ENCODE assay signal across 2 cellular contexts in the genomic region with DNA sequence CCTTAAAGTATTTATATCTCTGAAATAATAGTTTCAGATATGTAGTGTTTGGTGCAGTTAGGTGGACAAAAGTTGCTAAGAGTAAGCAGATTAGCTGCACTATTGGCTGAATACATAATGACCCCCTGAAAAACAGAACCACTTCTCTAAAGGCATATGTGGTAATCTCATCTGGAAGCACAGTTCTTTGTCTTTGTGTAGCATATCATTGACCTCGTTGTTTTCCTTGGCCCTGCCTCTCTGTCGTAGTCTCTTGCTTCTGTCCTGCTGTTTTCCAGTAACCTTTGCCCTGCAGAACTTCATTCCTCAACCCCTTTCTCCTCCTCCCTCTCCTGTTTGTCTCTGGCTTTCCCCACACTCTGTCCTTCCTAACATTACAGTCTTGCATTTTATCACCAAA.
TF ChIP-seq lines count a peak whose summit lies in the region.

No MANE protein-coding gene starts in this region.

TF ChIP-seq in SK-N-SH treated with all-trans-retinoic acid at 6 μM for 48 hours, 23 proteins besides CTCF, POLR2A, EP300 and RAD21 (continued from another document):
- TF ChIP-seq ZC3H10 (CRISPR knock-in tag; IDR thresholded peaks at IDR 0.05) (no peak), ZNF565 (CRISPR knock-in tag; conservative IDR thresholded peaks at IDR 0.05; ENCODE audit: low read depth) (no peak), TOX (CRISPR knock-in tag; IDR thresholded peaks at IDR 0.05; ENCODE audit: borderline replicate concordance) (no peak), OSR1 (CRISPR knock-in tag; IDR thresholded peaks at IDR 0.05) (no peak)

TF ChIP-seq in SK-N-SH, 30 proteins besides CTCF, POLR2A, EP300 and RAD21 (continued from another document):
- TF ChIP-seq, protein P1, sequence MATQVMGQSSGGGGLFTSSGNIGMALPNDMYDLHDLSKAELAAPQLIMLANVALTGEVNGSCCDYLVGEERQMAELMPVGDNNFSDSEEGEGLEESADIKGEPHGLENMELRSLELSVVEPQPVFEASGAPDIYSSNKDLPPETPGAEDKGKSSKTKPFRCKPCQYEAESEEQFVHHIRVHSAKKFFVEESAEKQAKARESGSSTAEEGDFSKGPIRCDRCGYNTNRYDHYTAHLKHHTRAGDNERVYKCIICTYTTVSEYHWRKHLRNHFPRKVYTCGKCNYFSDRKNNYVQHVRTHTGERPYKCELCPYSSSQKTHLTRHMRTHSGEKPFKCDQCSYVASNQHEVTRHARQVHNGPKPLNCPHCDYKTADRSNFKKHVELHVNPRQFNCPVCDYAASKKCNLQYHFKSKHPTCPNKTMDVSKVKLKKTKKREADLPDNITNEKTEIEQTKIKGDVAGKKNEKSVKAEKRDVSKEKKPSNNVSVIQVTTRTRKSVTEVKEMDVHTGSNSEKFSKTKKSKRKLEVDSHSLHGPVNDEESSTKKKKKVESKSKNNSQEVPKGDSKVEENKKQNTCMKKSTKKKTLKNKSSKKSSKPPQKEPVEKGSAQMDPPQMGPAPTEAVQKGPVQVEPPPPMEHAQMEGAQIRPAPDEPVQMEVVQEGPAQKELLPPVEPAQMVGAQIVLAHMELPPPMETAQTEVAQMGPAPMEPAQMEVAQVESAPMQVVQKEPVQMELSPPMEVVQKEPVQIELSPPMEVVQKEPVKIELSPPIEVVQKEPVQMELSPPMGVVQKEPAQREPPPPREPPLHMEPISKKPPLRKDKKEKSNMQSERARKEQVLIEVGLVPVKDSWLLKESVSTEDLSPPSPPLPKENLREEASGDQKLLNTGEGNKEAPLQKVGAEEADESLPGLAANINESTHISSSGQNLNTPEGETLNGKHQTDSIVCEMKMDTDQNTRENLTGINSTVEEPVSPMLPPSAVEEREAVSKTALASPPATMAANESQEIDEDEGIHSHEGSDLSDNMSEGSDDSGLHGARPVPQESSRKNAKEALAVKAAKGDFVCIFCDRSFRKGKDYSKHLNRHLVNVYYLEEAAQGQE (IDR thresholded peaks at IDR 0.05; ENCODE audit: low read depth, low read length) = no peak
- no peak for TF ChIP-seq POLR2AphosphoS5 (IDR thresholded peaks at IDR 0.05; ENCODE audit: low read depth, low read length)
